In genomic region chr1:67616394-67616985, GRCh38 we compare ENCODE assay signal across 24 cellular contexts.
DNase-seq lines count a peak whose midpoint lies in the region; ATAC-seq, FAIRE-seq and TF ChIP-seq lines count a peak whose summit lies in the region.
"Had no signal": no experiment of that assay in that cellular context is flagged by ENCODE, and none has a peak within 500 bp of the region (broad histone marks: within the 10 kb centered on the region; RNA-seq: fewer than 3 reads in every experiment).

No MANE protein-coding gene starts in this region.

- no peaks in the 10 kb centered on the region for H3K36me3 Mint-ChIP-seq in nephron (ENCODE audit: low read depth)

- no peak overlapping the region for H2AFZ ChIP-seq in IMR-90 (replicated peaks; ENCODE audit: low read length, poor library complexity)

- no peaks in the 10 kb centered on the region for H3K27me3 ChIP-seq in IMR-90 (ENCODE audit: control insufficient read depth, insufficient read depth, low read length)
- H3K27me3 ChIP-seq: stomach had no signal

- peaks cover 6% of the 10 kb centered on the region for H3K4me1 ChIP-seq in IMR-90 (ENCODE audit: control insufficient read depth, insufficient read depth, low read length)

- no peak overlapping the region for H3K18ac ChIP-seq in IMR-90 (ENCODE audit: low read depth, low read length)

- no peaks in the 10 kb centered on the region for H3K27me3 Mint-ChIP-seq in nephron (ENCODE audit: low read depth)

- peak; percentile 11; the same call in 1 of the 2 replicates for ATAC-seq in IMR-90 (ENCODE audit: low read depth)
- no peak for ATAC-seq in HG03442 (IDR thresholded peaks at IDR 0.05; ENCODE audit: unreplicated experiment)
- ATAC-seq: left colon had no signal

- H3K4me3 Mint-ChIP-seq in nephron = no peak overlapping the region
- H3K4me3 Mint-ChIP-seq: nephron progenitor cell had no signal

- no peak overlapping the region for H4K5ac ChIP-seq in IMR-90 (ENCODE audit: low read depth, low read length)

- H2BK120ac ChIP-seq in IMR-90 (ENCODE audit: low read depth, low read length) = no peak overlapping the region

- H2BK5ac ChIP-seq in IMR-90 (ENCODE audit: low read depth, low read length, poor library complexity, severe bottlenecking) = no peak overlapping the region

- H3K9ac ChIP-seq in IMR-90 (ENCODE audit: low read depth, low read length) = no peak overlapping the region
- H3K9ac ChIP-seq: KMS-11 had no signal

- intact Hi-C loops in IMR-90 (cut with micrococcal nuclease) = loop anchor here (5.0 kb wide), 1 partner anchor 39 kb away; no protein-coding TSS in a partner anchor

- no peak overlapping the region for H4K8ac ChIP-seq in IMR-90 (ENCODE audit: low read depth in 2 of 2, low read length in 2 of 2)

- DNase-seq in AG08395 (ENCODE audit: low spot score) (peak; percentile 20), IMR-90 (peak; percentile 44), dedifferentiated amniotic fluid mesenchymal stem cell (ENCODE audit: extremely low spot score) (peak; percentile 21), occipital lobe (lab: John Stamatoyannopoulos, UW) (no peak), NCI-H524 (lab: John Stamatoyannopoulos, UW) (no peak), GM12892 (ENCODE audit: insufficient read length) (no peak)
- DNase-seq: activated CD4-positive, alpha-beta T cell treated with anti-CD3 and anti-CD28 coated beads, Interleukin-2, amount 50 U/mL, for 48 hours; activated effector memory CD4-positive, alpha-beta T cell treated with Interleukin-2 at 50 U/mL for 16 hours; Calu3; caudate nucleus; erythroblast; GOT3; left colon; NCI-H1048; NCI-H2081; NCI-H446 treated with DMSO at 0.1 percent for 48 hours; nephron progenitor cell; stimulated activated CD4-positive, alpha-beta T cell treated with anti-CD3 and anti-CD28 coated beads, Interleukin-12 subunit alpha, Interleukin-12 subunit beta, amount 100 ng/mL, for 4 hours; stomach; WERI-Rb-1 had no signal

- H4K20me1 ChIP-seq in IMR-90 (ENCODE audit: insufficient read depth, low read length) = no peaks in the 10 kb centered on the region

- H3K27ac Mint-ChIP-seq in nephron = peak overlapping the region; percentile 31 to 72 (median 58)
- H3K27ac Mint-ChIP-seq: nephron progenitor cell had no signal

- no peak overlapping the region for H3K4me2 ChIP-seq in IMR-90 (ENCODE audit: low read depth, low read length)
- H3K4me2 ChIP-seq: KMS-11 had no signal

- no peak for FAIRE-seq in GM12892 (lab: Jason Lieb, UNC)
- FAIRE-seq: RCC 7860 had no signal

- H4K91ac ChIP-seq in IMR-90 (ENCODE audit: insufficient read depth, low read depth, low read length) = no peak overlapping the region

- TF ChIP-seq RAD21 in IMR-90 (IDR thresholded peaks at IDR 0.05; ENCODE audit: low read length) = no peak

- H3K27ac ChIP-seq in IMR-90 (ENCODE audit: insufficient read depth, low read length) = no peak overlapping the region
- H3K27ac ChIP-seq: KMS-11, stomach, WERI-Rb-1 had no signal

- no peaks in the 10 kb centered on the region for H3K9me1 ChIP-seq in IMR-90 (ENCODE audit: insufficient read depth, low read length)

- no peaks in the 10 kb centered on the region for H3K79me1 ChIP-seq in IMR-90 (ENCODE audit: low read depth in 1 of 2, low read length in 2 of 2)

- H2BK15ac ChIP-seq in IMR-90 (ENCODE audit: low read depth, low read length) = no peak overlapping the region

- H3K4me3 ChIP-seq in IMR-90 (ENCODE audit: insufficient read depth, low read depth, low read length) = no peak overlapping the region
- H3K4me3 ChIP-seq: stomach had no signal

- BruUV-seq in IMR-90 (replicated peaks; lab: Mats Ljungman, UMichigan) = no TSS peak

- H3K36me3 ChIP-seq in IMR-90 (ENCODE audit: control insufficient read depth, insufficient read depth, low read length) = no peaks in the 10 kb centered on the region
- H3K36me3 ChIP-seq: stomach, WERI-Rb-1 had no signal

- H3K4me1 Mint-ChIP-seq in nephron = peaks cover 45% of the 10 kb centered on the region

- H3K9me3 Mint-ChIP-seq in nephron = no peaks in the 10 kb centered on the region

- TF ChIP-seq CTCF in IMR-90 (conservative IDR thresholded peaks at IDR 0.05; ENCODE audit: low read depth, low read length) (no peak), nephron (IDR thresholded peaks at IDR 0.05; ENCODE audit: unreplicated experiment in 3 of 3) (no peak)

- no peaks in the 10 kb centered on the region for H3K9me3 ChIP-seq in IMR-90 (ENCODE audit: control insufficient read depth, insufficient read depth, low read length)
- H3K9me3 ChIP-seq: stomach had no signal

- no peak overlapping the region for H2BK20ac ChIP-seq in IMR-90 (ENCODE audit: low read depth, low read length)

- TF ChIP-seq POLR2A in IMR-90 (IDR thresholded peaks at IDR 0.05; ENCODE audit: low read depth, low read length) = no peak
- no peak for TF ChIP-seq POLR2A in GM12892 (IDR thresholded peaks at IDR 0.05; ENCODE audit: low read depth, low read length)

- no peak overlapping the region for H3K56ac ChIP-seq in IMR-90 (ENCODE audit: extremely low read depth, insufficient read depth, low read length)

- CTCF ChIA-PET in IMR-90 (lab: Yijun Ruan, JAX) = interaction anchor here (0.7 kb wide), 1 partner anchor 67 kb away, joined by 3 read pairs; no protein-coding TSS in a partner anchor

- no peak overlapping the region for H3K14ac ChIP-seq in IMR-90 (replicated peaks; ENCODE audit: low read depth, low read length)

- POLR2A ChIA-PET in IMR-90 (lab: Charles Lee; ENCODE audit: unreplicated experiment) = no interaction called here

- no peak overlapping the region for H2AK9ac ChIP-seq in IMR-90 (replicated peaks; ENCODE audit: low read depth, low read length, poor library complexity)

- no peak overlapping the region for H3K4ac ChIP-seq in IMR-90 (ENCODE audit: low read depth, low read length)

- in situ Hi-C loops in IMR-90 (cut with MboI; ENCODE audit: low sequenced_read_pairs) = no loop called here

- no peak overlapping the region for H3K23ac ChIP-seq in IMR-90 (ENCODE audit: low read depth, low read length)

- dilution Hi-C loops in IMR-90 (cut with HindIII; ENCODE audit: low sequenced_read_pairs, unreplicated experiment) = no loop called here

- H2AK5ac ChIP-seq in IMR-90 (ENCODE audit: low read depth, low read length) = no peak overlapping the region

- WGBS in IMR-90 (ENCODE audit: extremely low coverage in 2 of 2, insufficient read length in 1 of 2), 2 experiments = no CpG with 5 or more reads among the region's 2 CpGs

TF ChIP-seq in IMR-90, 13 proteins besides CTCF, POLR2A, EP300 and RAD21:
- no peak for TF ChIP-seq NFE2L2 (IDR thresholded peaks at IDR 0.05; ENCODE audit: low read depth, low read length)
- no peak for TF ChIP-seq FOS (IDR thresholded peaks at IDR 0.05; ENCODE audit: low read depth, low read length)
- TF ChIP-seq, protein P1, sequence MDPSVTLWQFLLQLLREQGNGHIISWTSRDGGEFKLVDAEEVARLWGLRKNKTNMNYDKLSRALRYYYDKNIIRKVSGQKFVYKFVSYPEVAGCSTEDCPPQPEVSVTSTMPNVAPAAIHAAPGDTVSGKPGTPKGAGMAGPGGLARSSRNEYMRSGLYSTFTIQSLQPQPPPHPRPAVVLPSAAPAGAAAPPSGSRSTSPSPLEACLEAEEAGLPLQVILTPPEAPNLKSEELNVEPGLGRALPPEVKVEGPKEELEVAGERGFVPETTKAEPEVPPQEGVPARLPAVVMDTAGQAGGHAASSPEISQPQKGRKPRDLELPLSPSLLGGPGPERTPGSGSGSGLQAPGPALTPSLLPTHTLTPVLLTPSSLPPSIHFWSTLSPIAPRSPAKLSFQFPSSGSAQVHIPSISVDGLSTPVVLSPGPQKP (IDR thresholded peaks at IDR 0.05; ENCODE audit: borderline replicate concordance, low read depth, low read length) = no peak
- TF ChIP-seq MAFK (IDR thresholded peaks at IDR 0.05; ENCODE audit: low read depth, low read length) = no peak
- TF ChIP-seq RFX5 (IDR thresholded peaks at IDR 0.05; ENCODE audit: low read depth, low read length) = no peak
- TF ChIP-seq CHD1 (IDR thresholded peaks at IDR 0.05; ENCODE audit: low read depth, low read length) = no peak
- TF ChIP-seq BHLHE40 (IDR thresholded peaks at IDR 0.05; ENCODE audit: low read depth, low read length) = no peak
- no peak for TF ChIP-seq SMC3 (IDR thresholded peaks at IDR 0.05; ENCODE audit: low read depth, low read length)
- TF ChIP-seq USF2 (IDR thresholded peaks at IDR 0.05; ENCODE audit: low read depth, low read length) = no peak
- no peak for TF ChIP-seq RCOR1 (IDR thresholded peaks at IDR 0.05; ENCODE audit: insufficient replicate concordance, low read length)
- no peak for TF ChIP-seq CEBPB (IDR thresholded peaks at IDR 0.05; ENCODE audit: low read depth, low read length)
- no peak for TF ChIP-seq MXI1 (IDR thresholded peaks at IDR 0.05; ENCODE audit: borderline replicate concordance, low read depth, low read length)
- no peak for TF ChIP-seq MAZ (IDR thresholded peaks at IDR 0.05; ENCODE audit: borderline replicate concordance, low read depth, low read length)
TF ChIP-seq in IMR-90: peak in this region for 0.

Comparison
In these comparisons a context has a peak if more than half of its experiments do, and no peak if none do; other contexts are left out.
1. DNase-seq: peak in AG08395 (single experiment), IMR-90 (single experiment) and dedifferentiated amniotic fluid mesenchymal stem cell (single experiment); none in occipital lobe (single experiment), NCI-H524 (0 of 2) and GM12892 (single experiment).